17 cellular contexts compared by ENCODE assay signal in the genomic region with DNA sequence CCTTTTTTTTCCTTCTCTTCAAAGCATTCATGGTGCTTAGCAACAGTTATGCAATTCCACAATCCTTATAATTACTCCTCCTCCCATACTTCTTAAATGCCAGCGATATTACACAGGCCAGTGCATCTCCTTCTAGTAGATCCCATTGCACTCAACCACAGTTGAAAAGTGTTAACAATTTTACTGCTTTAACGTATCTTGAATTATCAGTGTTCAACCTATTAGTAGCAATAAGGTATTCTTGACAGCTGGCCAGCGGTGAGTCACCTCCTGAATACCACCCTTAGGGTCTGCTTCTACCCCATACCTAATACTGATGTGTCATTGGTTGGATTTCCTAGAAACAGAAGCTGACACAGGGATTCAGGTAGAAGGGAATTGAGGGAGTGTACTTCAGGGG.
"Had no signal": no experiment of that assay in that cellular context is flagged by ENCODE, and none has a peak within 500 bp of the region (broad histone marks: within the 10 kb centered on the region; RNA-seq: fewer than 3 reads in every experiment).

No MANE protein-coding gene starts in this region.

- H3K4me1 ChIP-seq: lower lobe of right lung, right atrium auricular region, thyroid gland had no signal

- H3K27me3 ChIP-seq: neutrophil, right atrium auricular region, thyroid gland had no signal

- H3K9me3 Mint-ChIP-seq: activated CD8-positive, alpha-beta T cell treated with anti-CD3 and anti-CD28 coated beads for 36 hours had no signal

- DNase-seq: activated CD4-positive, alpha-beta T cell treated with anti-CD3 and anti-CD28 coated beads for 36 hours; activated CD8-positive, alpha-beta memory T cell treated with anti-CD3 and anti-CD28 coated beads, Interleukin-2, amount 50 U/mL, for 4 hours; activated CD8-positive, alpha-beta T cell treated with anti-CD3 and anti-CD28 coated beads for 36 hours; activated gamma-delta T cell treated with Interleukin-2 at 50 U/mL for 16 hours; activated naive CD8-positive, alpha-beta T cell treated with anti-CD3 and anti-CD28 coated beads, Interleukin-2, amount 10 ng/mL, durations not matched to agents 7 days and 5 days; activated T-cell treated with anti-CD3 and anti-CD28 coated beads, Interleukin-2, amount 50 U/mL, for 72 hours; aorta; left cardiac atrium; lower lobe of right lung; naive thymus-derived CD4-positive, alpha-beta T cell; small intestine; thyroid gland; WERI-Rb-1 had no signal

- H3K4me1 Mint-ChIP-seq: activated CD4-positive, alpha-beta T cell treated with anti-CD3 and anti-CD28 coated beads for 36 hours; activated naive CD8-positive, alpha-beta T cell treated with anti-CD3 and anti-CD28 coated beads, Interleukin-2, amount 10 ng/mL, durations not matched to agents 7 days and 5 days; naive thymus-derived CD4-positive, alpha-beta T cell had no signal

- H3K9me3 ChIP-seq: lower lobe of right lung, neutrophil, right atrium auricular region, thyroid gland had no signal

- H3K27ac Mint-ChIP-seq: activated CD4-positive, alpha-beta T cell treated with anti-CD3 and anti-CD28 coated beads for 36 hours; activated CD8-positive, alpha-beta T cell treated with anti-CD3 and anti-CD28 coated beads for 36 hours; activated naive CD8-positive, alpha-beta T cell treated with anti-CD3 and anti-CD28 coated beads, Interleukin-2, amount 10 ng/mL, durations not matched to agents 7 days and 5 days; activated T-cell treated with anti-CD3 and anti-CD28 coated beads, Interleukin-2, amount 50 U/mL, for 72 hours; naive thymus-derived CD4-positive, alpha-beta T cell had no signal

- H3K4me3 Mint-ChIP-seq: activated CD4-positive, alpha-beta T cell treated with anti-CD3 and anti-CD28 coated beads for 36 hours; activated CD8-positive, alpha-beta T cell treated with anti-CD3 and anti-CD28 coated beads for 36 hours; activated naive CD8-positive, alpha-beta T cell treated with anti-CD3 and anti-CD28 coated beads, Interleukin-2, amount 10 ng/mL, durations not matched to agents 7 days and 5 days; activated T-cell treated with anti-CD3 and anti-CD28 coated beads, Interleukin-2, amount 50 U/mL, for 72 hours; naive thymus-derived CD4-positive, alpha-beta T cell had no signal

- H3K36me3 Mint-ChIP-seq: activated naive CD8-positive, alpha-beta T cell treated with anti-CD3 and anti-CD28 coated beads, Interleukin-2, amount 10 ng/mL, durations not matched to agents 7 days and 5 days; naive thymus-derived CD4-positive, alpha-beta T cell had no signal

- H3K36me3 ChIP-seq: lower lobe of right lung, neutrophil, right atrium auricular region, thyroid gland, WERI-Rb-1 had no signal

- H3K27ac ChIP-seq: lower lobe of right lung, neutrophil, right atrium auricular region, thyroid gland, WERI-Rb-1 had no signal

- H3K4me3 ChIP-seq: lower lobe of right lung, right atrium auricular region, thyroid gland had no signal

- FAIRE-seq: colon, frontal cortex, small intestine had no signal
